Comparison of ENCODE assay signal across 22 cellular contexts in the genomic region with DNA sequence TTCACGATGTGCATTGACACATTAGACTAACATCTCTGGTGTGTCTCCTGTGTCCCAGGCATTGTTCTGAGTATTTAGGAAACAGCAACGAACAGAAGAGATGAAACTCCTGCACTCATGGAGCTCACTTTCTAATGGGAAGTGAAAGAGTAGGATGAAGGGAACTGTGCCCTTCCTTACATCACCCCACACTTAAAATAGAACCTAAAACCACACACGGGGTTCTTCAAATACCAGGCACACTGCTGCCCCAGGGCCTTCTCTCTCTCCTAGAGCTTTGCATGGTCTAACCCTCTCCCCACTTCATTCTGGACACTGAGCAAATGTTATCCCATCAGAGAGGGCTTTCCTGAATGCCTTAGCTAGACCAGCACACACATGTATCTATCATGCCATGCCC. TPM values are rescaled to one million over a fixed set of nuclear protein-coding genes. Genes with fewer than 3 reads are reported as not detected.
DNase-seq lines count a peak whose midpoint lies in the region; ATAC-seq lines count a peak whose summit lies in the region.
"Had no signal": no experiment of that assay in that cellular context is flagged by ENCODE, and none has a peak within 500 bp of the region (broad histone marks: within the 10 kb centered on the region; RNA-seq: fewer than 3 reads in every experiment).

No MANE protein-coding gene starts in this region.

- H3K27ac Mint-ChIP-seq in stimulated activated naive CD8-positive, alpha-beta T cell treated with anti-CD3 and anti-CD28 coated beads, Interleukin-15, Interleukin-2, amounts not matched to agents 100 ng/mL and 50 ng/mL, for 24 hours: peak overlapping the region; percentile 49
- H3K27ac Mint-ChIP-seq in natural killer cell treated with Interleukin-12 subunit alpha and Interleukin-12 subunit beta and Interleukin-15 and Interleukin-18, amount 100 ng/mL, for 72 hours: no peak overlapping the region
- H3K27ac Mint-ChIP-seq: activated naive CD8-positive, alpha-beta T cell treated with anti-CD3 and anti-CD28 coated beads, Interleukin-2, amount 50 U/mL, for 24 hours; memory B cell; T-helper 17 cell had no signal

- in situ Hi-C loops in KBM-7 (cut with MboI; ENCODE audit: low pct_unique_long_range_greater_than_20kb, low sequenced_read_pairs): no loop called here

- no peaks in the 10 kb centered on the region for H3K27me3 Mint-ChIP-seq in stimulated activated naive CD8-positive, alpha-beta T cell treated with anti-CD3 and anti-CD28 coated beads, Interleukin-15, Interleukin-2, amounts not matched to agents 100 ng/mL and 50 ng/mL, for 24 hours
- peaks cover 0 to 3% of the 10 kb centered on the region in 2 donors for H3K27me3 Mint-ChIP-seq in natural killer cell treated with Interleukin-12 subunit alpha and Interleukin-12 subunit beta and Interleukin-15 and Interleukin-18, amount 100 ng/mL, for 72 hours
- H3K27me3 Mint-ChIP-seq: memory B cell, T-helper 17 cell had no signal

- no peaks in the 10 kb centered on the region for H3K9me3 Mint-ChIP-seq in stimulated activated naive CD8-positive, alpha-beta T cell treated with anti-CD3 and anti-CD28 coated beads, Interleukin-15, Interleukin-2, amounts not matched to agents 100 ng/mL and 50 ng/mL, for 24 hours
- no peaks in the 10 kb centered on the region for H3K9me3 Mint-ChIP-seq in natural killer cell treated with Interleukin-12 subunit alpha and Interleukin-12 subunit beta and Interleukin-15 and Interleukin-18, amount 100 ng/mL, for 72 hours
- H3K9me3 Mint-ChIP-seq: activated naive CD8-positive, alpha-beta T cell treated with anti-CD3 and anti-CD28 coated beads, Interleukin-2, amount 50 U/mL, for 24 hours had no signal

- no peaks in the 10 kb centered on the region for H3K4me1 Mint-ChIP-seq in stimulated activated naive CD8-positive, alpha-beta T cell treated with anti-CD3 and anti-CD28 coated beads, Interleukin-15, Interleukin-2, amounts not matched to agents 100 ng/mL and 50 ng/mL, for 24 hours (ENCODE audit: low read depth)
- no peaks in the 10 kb centered on the region for H3K4me1 Mint-ChIP-seq in natural killer cell treated with Interleukin-12 subunit alpha and Interleukin-12 subunit beta and Interleukin-15 and Interleukin-18, amount 100 ng/mL, for 72 hours (ENCODE audit: low read depth in 2 of 2)

- no peak for ATAC-seq in stimulated activated naive CD8-positive, alpha-beta T cell treated with anti-CD3 and anti-CD28 coated beads, Interleukin-15, Interleukin-2, amounts not matched to agents 100 U/mL and 50 U/mL, for 24 hours
- ATAC-seq in natural killer cell treated with Interleukin-12 subunit alpha and Interleukin-12 subunit beta and Interleukin-15 and Interleukin-18, amount 100 ng/mL, for 72 hours: no peak
- ATAC-seq: activated naive CD8-positive, alpha-beta T cell treated with anti-CD3 and anti-CD28 coated beads, Interleukin-2, amount 50 U/mL, for 24 hours; foreskin keratinocyte; K562; T-helper 17 cell had no signal

- H3K36me3 Mint-ChIP-seq in stimulated activated naive CD8-positive, alpha-beta T cell treated with anti-CD3 and anti-CD28 coated beads, Interleukin-15, Interleukin-2, amounts not matched to agents 100 ng/mL and 50 ng/mL, for 24 hours (ENCODE audit: low read depth): no peaks in the 10 kb centered on the region
- no peaks in the 10 kb centered on the region for H3K36me3 Mint-ChIP-seq in natural killer cell treated with Interleukin-12 subunit alpha and Interleukin-12 subunit beta and Interleukin-15 and Interleukin-18, amount 100 ng/mL, for 72 hours

- DNase-seq in stimulated activated naive CD8-positive, alpha-beta T cell treated with anti-CD3 and anti-CD28 coated beads, Interleukin-15, Interleukin-2, amounts not matched to agents 100 U/mL and 50 U/mL, for 24 hours: no peak
- DNase-seq in NOMO-1 treated with DMSO at 0.1 percent for 48 hours (lab: John Stamatoyannopoulos, UW; ENCODE audit: unreplicated experiment) (peak; percentile 70), globus pallidus (ENCODE audit: low spot score) (peak; percentile 17), D341Med (ENCODE audit: low spot score) (no peak), iPS-NIHi7 (ENCODE audit: extremely low spot score) (no peak), KBM-7 (no peak)
- no peak for DNase-seq in natural killer cell treated with Interleukin-12 subunit alpha and Interleukin-12 subunit beta and Interleukin-15 and Interleukin-18, amount 100 ng/mL, for 72 hours (ENCODE audit: low spot score)
- DNase-seq: activated naive CD8-positive, alpha-beta T cell treated with anti-CD3 and anti-CD28 coated beads, Interleukin-2, amount 50 U/mL, for 24 hours; activated T-cell treated with anti-CD3 and anti-CD28 coated beads, Interleukin-2, amount 50 U/mL, for 1 hour; Caco-2; central memory CD4-positive, alpha-beta T cell; DND-41; foreskin keratinocyte; left cardiac atrium; NCI-H146; nucleus accumbens; Peyer's patch; T-helper 17 cell; tibial artery had no signal

- no peak overlapping the region for H3K4me3 Mint-ChIP-seq in stimulated activated naive CD8-positive, alpha-beta T cell treated with anti-CD3 and anti-CD28 coated beads, Interleukin-15, Interleukin-2, amounts not matched to agents 100 ng/mL and 50 ng/mL, for 24 hours
- no peak overlapping the region for H3K4me3 Mint-ChIP-seq in natural killer cell treated with Interleukin-12 subunit alpha and Interleukin-12 subunit beta and Interleukin-15 and Interleukin-18, amount 100 ng/mL, for 72 hours
- H3K4me3 Mint-ChIP-seq: activated naive CD8-positive, alpha-beta T cell treated with anti-CD3 and anti-CD28 coated beads, Interleukin-2, amount 50 U/mL, for 24 hours; memory B cell; T-helper 17 cell had no signal

RNA-seq across cellular contexts. Expression of gene TRIM25, which starts 33.7 kb away (rescaled TPM):
- total RNA-seq in natural killer cell treated with Interleukin-12 subunit alpha and Interleukin-12 subunit beta and Interleukin-15 and Interleukin-18, amount 100 ng/mL, for 72 hours: 100 to 1,000 TPM in 1 of 2 donors, 10 to 100 TPM in 1; 45.9 to 104 TPM

RNA-seq across cellular contexts. Expression of gene DGKE, which starts 46.2 kb away (rescaled TPM):
- 10 to 100 TPM; 21.3 to 39.4 TPM for total RNA-seq in natural killer cell treated with Interleukin-12 subunit alpha and Interleukin-12 subunit beta and Interleukin-15 and Interleukin-18, amount 100 ng/mL, for 72 hours

RNA-seq across cellular contexts. Expression of gene C17orf67, which starts 46.4 kb away (rescaled TPM):
- 1 to 10 TPM; 1.9 to 4.7 TPM for total RNA-seq in natural killer cell treated with Interleukin-12 subunit alpha and Interleukin-12 subunit beta and Interleukin-15 and Interleukin-18, amount 100 ng/mL, for 72 hours

Comparison
In these comparisons a context has a peak if more than half of its experiments do, and no peak if none do; other contexts are left out.
1. DNase-seq: peak in NOMO-1 treated with DMSO at 0.1 percent for 48 hours (single experiment) and globus pallidus (single experiment); none in stimulated activated naive CD8-positive, alpha-beta T cell treated with anti-CD3 and anti-CD28 coated beads, Interleukin-15, Interleukin-2, amounts not matched to agents 100 U/mL and 50 U/mL, for 24 hours (single experiment), natural killer cell treated with Interleukin-12 subunit alpha and Interleukin-12 subunit beta and Interleukin-15 and Interleukin-18, amount 100 ng/mL, for 72 hours (single experiment), D341Med (single experiment), iPS-NIHi7 (single experiment) and KBM-7 (single experiment).